Comparison of ENCODE assay signal across 13 cellular contexts in genomic region chr21:42236014-42236413, GRCh38. TPM values are rescaled to one million over a fixed set of nuclear protein-coding genes. Genes with fewer than 3 reads are reported as not detected.
DNase-seq lines count a peak whose midpoint lies in the region; ATAC-seq, FAIRE-seq and TF ChIP-seq lines count a peak whose summit lies in the region.
"Had no signal": no experiment of that assay in that cellular context is flagged by ENCODE, and none has a peak within 500 bp of the region (broad histone marks: within the 10 kb centered on the region; RNA-seq: fewer than 3 reads in every experiment).

No MANE protein-coding gene starts in this region.

- H3K4me3 ChIP-seq in hepatocyte (no peak overlapping the region), gastrocnemius medialis (peak overlapping the region in 3 of 4 donors; percentile 11 to 63 (median 19))
- H3K4me3 ChIP-seq: SJSA1, uterus had no signal

- no peak for TF ChIP-seq CTCF in activated CD8-positive, alpha-beta T cell treated with anti-CD3 and anti-CD28 coated beads for 36 hours (IDR thresholded peaks at IDR 0.05)
- TF ChIP-seq CTCF in hepatocyte (IDR thresholded peaks at IDR 0.05; ENCODE audit: poor library complexity) (no peak), gastrocnemius medialis (IDR thresholded peaks at IDR 0.05 in 4 of 5, conservative IDR thresholded peaks at IDR 0.05 in 1 of 5) (no peak), foreskin keratinocyte (conservative IDR thresholded peaks at IDR 0.05) (no peak)

- no peaks in the 10 kb centered on the region for H3K79me2 ChIP-seq in hepatocyte

- 43% methylated on average over 10 of the region's 10 CpGs for WGBS in hepatocyte (ENCODE audit: low lambda C conversion rate, missing lambda C conversion rate)

- H4K20me1 ChIP-seq in hepatocyte (ENCODE audit: insufficient read depth, poor library complexity, severe bottlenecking) = no peaks in the 10 kb centered on the region

- DNase-seq in activated CD8-positive, alpha-beta T cell treated with anti-CD3 and anti-CD28 coated beads for 36 hours = no peak
- DNase-seq in hepatocyte (ENCODE audit: low spot score) (no peak), gastrocnemius medialis (peak in 1 of 2 donors; percentile 74), foreskin keratinocyte (no peak), GM19239 (ENCODE audit: insufficient read length, low spot score) (no peak)
- DNase-seq: DMS153; NCI-H510A; stimulated activated CD4-positive, alpha-beta T cell treated with anti-CD3 and anti-CD28 coated beads, Interleukin-4, amount 100 ng/mL, for 24 hours; uterus had no signal

- H3K27me3 Mint-ChIP-seq in IgD-negative memory B cell = peaks cover 2% of the 10 kb centered on the region
- H3K27me3 Mint-ChIP-seq in activated CD8-positive, alpha-beta T cell treated with anti-CD3 and anti-CD28 coated beads for 36 hours = no peaks in the 10 kb centered on the region

- H3K27ac Mint-ChIP-seq in IgD-negative memory B cell = peak overlapping the region; percentile 92 to 100 (median 99)
- H3K27ac Mint-ChIP-seq in activated CD8-positive, alpha-beta T cell treated with anti-CD3 and anti-CD28 coated beads for 36 hours = peak overlapping the region; percentile 93

- no peaks in the 10 kb centered on the region for H3K27me3 ChIP-seq in hepatocyte
- no peaks in the 10 kb centered on the region for H3K27me3 ChIP-seq in gastrocnemius medialis
- peaks cover 38% of the 10 kb centered on the region for H3K27me3 ChIP-seq in foreskin keratinocyte
- H3K27me3 ChIP-seq: SJSA1, uterus had no signal

- TF ChIP-seq POLR2A in gastrocnemius medialis (IDR thresholded peaks at IDR 0.05) = no peak

- H3K9me3 ChIP-seq in hepatocyte (ENCODE audit: low read depth) (no peaks in the 10 kb centered on the region), gastrocnemius medialis (no peaks in the 10 kb centered on the region)
- H3K9me3 ChIP-seq: SJSA1, uterus had no signal

- peaks cover 42% of the 10 kb centered on the region for H3K4me1 ChIP-seq in hepatocyte (ENCODE audit: insufficient read depth)
- peaks cover 68 to 75% of the 10 kb centered on the region in 2 donors for H3K4me1 ChIP-seq in gastrocnemius medialis
- peaks cover 10% of the 10 kb centered on the region for H3K4me1 ChIP-seq in foreskin keratinocyte

- intact Hi-C loops in activated CD8-positive, alpha-beta T cell treated with anti-CD3 and anti-CD28 coated beads for 36 hours (cut with micrococcal nuclease) = loop anchor here (5.0 to 10.0 kb wide), 2 partner anchors 44 to 231 kb away; no protein-coding TSS in a partner anchor
- intact Hi-C loops in gastrocnemius medialis (cut with DNase I; ENCODE audit: low total_unique reads) = loop anchor here (5.0 to 10.0 kb wide), 3 partner anchors 144 to 281 kb away; partner anchors contain the start of genes C2CD2 and ZBTB21

- in situ Hi-C loops in gastrocnemius medialis (cut with MboI; ENCODE audit: low sequenced_read_pairs in 4 of 4) = no loop called here

- H3K9me3 Mint-ChIP-seq in IgD-negative memory B cell = no peaks in the 10 kb centered on the region
- peaks cover 4% of the 10 kb centered on the region for H3K9me3 Mint-ChIP-seq in activated CD8-positive, alpha-beta T cell treated with anti-CD3 and anti-CD28 coated beads for 36 hours

- H3K36me3 ChIP-seq in hepatocyte (replicated peaks; ENCODE audit: insufficient read depth, low read depth) (no peaks in the 10 kb centered on the region), gastrocnemius medialis (no peaks in the 10 kb centered on the region)
- H3K36me3 ChIP-seq: SJSA1, uterus had no signal

- CTCF ChIA-PET in activated CD8-positive, alpha-beta T cell treated with anti-CD3 and anti-CD28 coated beads for 36 hours (lab: Charles Lee) = interaction anchor here (1.5 to 4.7 kb wide), 2 partner anchors 9 to 23 kb away, joined by 5 to 38 read pairs; no protein-coding TSS in a partner anchor

- no peaks in the 10 kb centered on the region for H3K9me2 ChIP-seq in hepatocyte (replicated peaks; ENCODE audit: insufficient read depth)

- H3K27ac ChIP-seq in hepatocyte (peak overlapping the region; percentile 88), gastrocnemius medialis (peak overlapping the region; percentile 89 to 99 (median 93)), foreskin keratinocyte (no peak overlapping the region)
- H3K27ac ChIP-seq: SJSA1 had no signal

- no peak for FAIRE-seq in GM19239 (lab: Jason Lieb, UNC)

- POLR2A ChIA-PET in activated CD8-positive, alpha-beta T cell treated with anti-CD3 and anti-CD28 coated beads for 36 hours (lab: Charles Lee) = interaction anchor here (0.7 to 9.6 kb wide), 7 partner anchors 10 to 261 kb away, joined by 3 to 110 read pairs (median 4); partner anchors contain the start of gene ABCG1

- H3K4me1 Mint-ChIP-seq in IgD-negative memory B cell = peaks cover 54 to 62% (median 57%) of the 10 kb centered on the region in 3 donors
- H3K4me1 Mint-ChIP-seq in activated CD8-positive, alpha-beta T cell treated with anti-CD3 and anti-CD28 coated beads for 36 hours (ENCODE audit: low read depth) = peaks cover 83% of the 10 kb centered on the region

- H2AFZ ChIP-seq in hepatocyte = no peak overlapping the region

- peaks cover 1% of the 10 kb centered on the region for H3K36me3 Mint-ChIP-seq in IgD-negative memory B cell
- peaks cover 15% of the 10 kb centered on the region for H3K36me3 Mint-ChIP-seq in activated CD8-positive, alpha-beta T cell treated with anti-CD3 and anti-CD28 coated beads for 36 hours (ENCODE audit: low read depth)

- no peak for ATAC-seq in activated CD8-positive, alpha-beta T cell treated with anti-CD3 and anti-CD28 coated beads for 36 hours
- ATAC-seq in gastrocnemius medialis = peak in 1 of 2 donors; percentile 10
- no peak for ATAC-seq in HG03571 (IDR thresholded peaks at IDR 0.05; ENCODE audit: unreplicated experiment)
- ATAC-seq in HG03175 (IDR thresholded peaks at IDR 0.05; ENCODE audit: unreplicated experiment) = no peak
- ATAC-seq in foreskin keratinocyte = no peak

- H3K4me2 ChIP-seq in hepatocyte = peak overlapping the region; percentile 95

- peak overlapping the region; percentile 25 to 86 (median 60) for H3K4me3 Mint-ChIP-seq in IgD-negative memory B cell
- H3K4me3 Mint-ChIP-seq in activated CD8-positive, alpha-beta T cell treated with anti-CD3 and anti-CD28 coated beads for 36 hours = peak overlapping the region; percentile 67

RNA-seq across cellular contexts. Expression of gene ABCG1, which starts 17.1 kb away (rescaled TPM):
- polyA plus RNA-seq in IgD-negative memory B cell (11.6 TPM), hepatocyte (8.4 and 14.0 TPM in 2 replicates), foreskin keratinocyte (1.5 and 2.5 TPM in 2 replicates)
- total RNA-seq in activated CD8-positive, alpha-beta T cell treated with anti-CD3 and anti-CD28 coated beads for 36 hours = 10 to 100 TPM; 12.1 to 12.7 TPM
- total RNA-seq in hepatocyte (7.2 and 10.7 TPM in 2 replicates), gastrocnemius medialis (10 to 100 TPM in 2 of 4 donors, 1 to 10 TPM in 2; 3.4 to 43.3 (median 10.3) TPM), foreskin keratinocyte (2.3 and 4.4 TPM in 2 replicates)
